Comparison of ENCODE assay signal across 10 cellular contexts in the genomic region with DNA sequence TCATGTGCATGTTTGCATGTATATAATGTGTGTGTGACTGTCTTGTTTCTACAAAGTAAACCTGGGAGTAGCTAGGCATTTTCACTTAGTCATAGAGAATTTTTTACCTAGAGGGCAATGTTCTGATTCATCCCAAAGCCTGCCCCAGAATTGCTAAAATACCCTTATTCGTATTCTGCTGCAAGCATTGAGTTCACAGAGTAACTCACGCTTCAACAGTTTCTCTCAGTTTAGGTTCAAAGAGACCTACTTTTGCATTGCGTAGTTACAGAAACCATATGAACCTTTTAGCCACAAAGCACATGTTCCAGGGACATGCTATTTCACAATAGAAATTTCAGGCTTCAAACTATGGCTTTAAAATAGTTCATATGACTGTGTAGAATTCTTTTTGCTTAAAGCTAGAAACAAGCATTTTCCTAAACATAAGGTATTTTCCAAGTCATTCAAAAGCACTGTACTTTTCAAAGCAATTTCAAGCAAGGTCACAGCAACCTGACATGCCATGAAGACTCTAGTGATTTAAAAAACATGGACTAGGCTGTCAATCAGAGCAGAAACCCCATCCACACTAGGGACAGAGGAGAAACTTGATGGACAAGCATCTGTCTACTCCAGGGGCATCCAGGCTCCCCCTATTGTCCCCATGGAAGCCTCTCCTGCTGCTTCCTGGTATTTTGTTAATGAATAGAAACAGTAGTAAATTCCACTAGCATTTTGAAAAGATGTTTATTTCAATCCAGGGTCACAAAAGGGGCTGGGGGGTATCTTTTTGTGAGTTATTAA.
A peak's percentile ranks its signal among the peaks of the same experiment; 100 is the strongest.
DNase-seq lines count a peak whose midpoint lies in the region; ATAC-seq, FAIRE-seq and TF ChIP-seq lines count a peak whose summit lies in the region.
"Had no signal": no experiment of that assay in that cellular context is flagged by ENCODE, and none has a peak within 500 bp of the region (broad histone marks: within the 10 kb centered on the region; RNA-seq: fewer than 3 reads in every experiment).

No MANE protein-coding gene starts in this region.

- no peak overlapping the region for H2AK5ac ChIP-seq in mesendoderm (ENCODE audit: low read length)

- H3K36me3 ChIP-seq in astrocyte (ENCODE audit: insufficient read depth, low read length) (no peaks in the 10 kb centered on the region), mesendoderm (ENCODE audit: control insufficient read depth, insufficient read depth, low read length) (no peaks in the 10 kb centered on the region)

- no peaks in the 10 kb centered on the region for H4K20me1 ChIP-seq in astrocyte (ENCODE audit: insufficient read depth, low read length)

- H3K4me3 Mint-ChIP-seq in astrocyte (ENCODE audit: unreplicated experiment): no peak overlapping the region
- H3K4me3 Mint-ChIP-seq: activated naive CD4-positive, alpha-beta T cell treated with anti-CD3 and anti-CD28 coated beads for 36 hours had no signal

- peaks cover 12% of the 10 kb centered on the region for H3K4me1 Mint-ChIP-seq in astrocyte (ENCODE audit: low read depth, unreplicated experiment)

- H3K27me3 Mint-ChIP-seq in astrocyte (ENCODE audit: low read depth, unreplicated experiment): no peaks in the 10 kb centered on the region

- peak overlapping the region; percentile 51 for H3K18ac ChIP-seq in mesendoderm (ENCODE audit: low read length)

- no peaks in the 10 kb centered on the region for H3K27me3 ChIP-seq in astrocyte (ENCODE audit: insufficient read depth, low read length)
- H3K27me3 ChIP-seq in mesendoderm (ENCODE audit: insufficient read depth, low read length, poor library complexity): no peaks in the 10 kb centered on the region

- H3K9me3 Mint-ChIP-seq in astrocyte (ENCODE audit: unreplicated experiment): no peaks in the 10 kb centered on the region

- H3K4me2 ChIP-seq in astrocyte (ENCODE audit: low read length) (peak overlapping the region; percentile 32), mesendoderm (ENCODE audit: low read length) (no peak overlapping the region)

- H3K79me2 ChIP-seq in astrocyte (ENCODE audit: insufficient read depth, low read length): no peaks in the 10 kb centered on the region
- no peaks in the 10 kb centered on the region for H3K79me2 ChIP-seq in mesendoderm (ENCODE audit: control insufficient read depth, insufficient read depth, low read length)

- no CpG with 5 or more reads among the region's 3 CpGs for WGBS in mesendoderm (ENCODE audit: extremely low coverage, insufficient coverage, low lambda C conversion rate)

- H4K8ac ChIP-seq in mesendoderm (ENCODE audit: low read depth, low read length): peak overlapping the region; percentile 13

- no peak overlapping the region for H3K4ac ChIP-seq in mesendoderm (ENCODE audit: low read depth, low read length)

- no peak for TF ChIP-seq CTCF in astrocyte (IDR thresholded peaks at IDR 0.05; ENCODE audit: insufficient read depth, low read depth, low read length)

- no peak overlapping the region for H3K9ac ChIP-seq in astrocyte (ENCODE audit: low read length)
- H3K9ac ChIP-seq in mesendoderm (ENCODE audit: low read length): no peak overlapping the region

- no peaks in the 10 kb centered on the region for H3K4me1 ChIP-seq in astrocyte (ENCODE audit: insufficient read depth, low read length)
- no peaks in the 10 kb centered on the region for H3K4me1 ChIP-seq in mesendoderm (ENCODE audit: control insufficient read depth, low read depth, low read length)

- no peak overlapping the region for H2AFZ ChIP-seq in astrocyte (ENCODE audit: low read depth, low read length)

- H3K4me3 ChIP-seq in astrocyte (ENCODE audit: insufficient read depth, low read depth, low read length) (no peak overlapping the region), mesendoderm (ENCODE audit: low read length) (no peak overlapping the region)

- FAIRE-seq in astrocyte (lab: Jason Lieb, UNC) (no peak), GM12892 (lab: Jason Lieb, UNC) (no peak)

- H3K56ac ChIP-seq in mesendoderm (ENCODE audit: low read length): no peak overlapping the region

- no peak overlapping the region for H2BK5ac ChIP-seq in mesendoderm (ENCODE audit: low read length)

- no peaks in the 10 kb centered on the region for H3K79me1 ChIP-seq in mesendoderm (ENCODE audit: low read length)

- peak overlapping the region; percentile 6 for H3K27ac Mint-ChIP-seq in astrocyte (ENCODE audit: unreplicated experiment)
- H3K27ac Mint-ChIP-seq: activated naive CD4-positive, alpha-beta T cell treated with anti-CD3 and anti-CD28 coated beads for 36 hours had no signal

- H2BK15ac ChIP-seq in mesendoderm (replicated peaks; ENCODE audit: low read depth): peak overlapping the region; percentile 96

- no peaks in the 10 kb centered on the region for H3K36me3 Mint-ChIP-seq in astrocyte (ENCODE audit: low read depth, unreplicated experiment)

- no peaks in the 10 kb centered on the region for H3K9me3 ChIP-seq in astrocyte (ENCODE audit: insufficient read depth, low read depth, low read length)

- H3K27ac ChIP-seq in astrocyte (ENCODE audit: low read depth, low read length) (no peak overlapping the region), mesendoderm (ENCODE audit: low read depth, low read length) (peak overlapping the region; percentile 38)

- no peak overlapping the region for H3K23ac ChIP-seq in mesendoderm (ENCODE audit: low read length)

- no peak overlapping the region for H2BK120ac ChIP-seq in mesendoderm (ENCODE audit: low read depth, low read length)

- peak; percentile 49 for DNase-seq in astrocyte (ENCODE audit: low read depth)
- DNase-seq in mesendoderm: peak; percentile 72
- DNase-seq in GM12892 (ENCODE audit: insufficient read length): no peak
- DNase-seq in NCI-H446 (lab: John Stamatoyannopoulos, UW): no peak
- DNase-seq in central memory CD4-positive, alpha-beta T cell: no peak
- DNase-seq in stimulated activated CD4-positive, alpha-beta T cell treated with anti-CD3 and anti-CD28 coated beads, Interleukin-15, amount 100 ng/mL, for 24 hours: no peak
- DNase-seq: activated naive CD4-positive, alpha-beta T cell treated with anti-CD3 and anti-CD28 coated beads for 36 hours; NCI-H1694 treated with DMSO at 0.1 percent for 48 hours had no signal

- H4K5ac ChIP-seq in mesendoderm (ENCODE audit: low read length): no peak overlapping the region

- ATAC-seq in GM18868 (IDR thresholded peaks at IDR 0.05; ENCODE audit: unreplicated experiment) (peak; percentile 84), HG02938 (IDR thresholded peaks at IDR 0.05; ENCODE audit: unreplicated experiment) (peak; percentile 58)

- no peak for TF ChIP-seq POLR2A in GM12892 (IDR thresholded peaks at IDR 0.05; ENCODE audit: low read depth, low read length)

Comparison
In these comparisons a context has a peak if more than half of its experiments do, and no peak if none do; other contexts are left out.
1. DNase-seq: peak in astrocyte (single experiment) and mesendoderm (single experiment); none in GM12892 (single experiment), NCI-H446 (0 of 2), central memory CD4-positive, alpha-beta T cell (single experiment) and stimulated activated CD4-positive, alpha-beta T cell treated with anti-CD3 and anti-CD28 coated beads, Interleukin-15, amount 100 ng/mL, for 24 hours (single experiment).